8 cellular contexts compared by ENCODE assay signal in the genomic region with DNA sequence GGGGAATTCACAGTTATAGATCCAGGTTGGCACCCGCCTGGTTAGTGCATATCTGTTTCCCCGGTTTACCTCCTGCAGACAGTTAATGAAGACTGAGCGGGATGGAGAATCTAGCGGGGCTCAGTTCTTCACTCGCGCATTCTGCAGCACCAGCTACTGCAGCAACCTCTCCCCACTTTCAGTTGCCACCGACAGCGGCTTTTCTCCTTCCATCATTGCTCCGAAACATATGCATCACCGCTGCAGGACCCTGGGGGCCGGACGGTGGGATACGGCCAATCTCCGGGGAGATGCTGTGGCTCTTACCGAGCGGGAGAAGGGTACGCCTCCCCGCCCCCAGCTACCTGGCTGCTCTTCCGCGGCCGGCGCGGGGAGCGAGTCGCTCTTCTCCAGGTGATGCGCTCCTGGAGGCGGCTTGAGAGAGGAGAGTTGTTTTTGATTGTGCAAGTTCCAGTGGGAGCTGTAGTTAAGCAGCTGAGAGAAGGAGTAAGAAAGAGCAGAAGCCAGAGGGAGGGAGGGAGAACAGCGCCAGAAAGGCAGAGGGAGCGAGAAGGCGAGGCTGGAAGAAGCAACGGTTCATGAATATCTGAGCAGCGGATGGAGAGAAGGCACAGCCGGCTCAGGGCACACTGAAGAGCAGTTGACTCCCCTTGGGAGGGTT. TPM values are rescaled to one million over a fixed set of nuclear protein-coding genes. Genes with fewer than 3 reads are reported as not detected.
A peak's percentile ranks its signal among the peaks of the same experiment; 100 is the strongest.
DNase-seq lines count a peak whose midpoint lies in the region; ATAC-seq and TF ChIP-seq lines count a peak whose summit lies in the region.

Gene SGK1, minus strand, starts transcription at position 642 of the 661 bp plus-strand sequence. CDS start 652 bp downstream, outside the sequence.

- no peak for TF ChIP-seq CTCF in breast epithelium (IDR thresholded peaks at IDR 0.05)

- H3K36me3 ChIP-seq in breast epithelium: no peaks in the 10 kb centered on the region

- ATAC-seq in SK-N-SH treated with all-trans-retinoic acid at 6 μM for 48 hours (peak; percentile 89), GM19452 (IDR thresholded peaks at IDR 0.05; ENCODE audit: unreplicated experiment) (no peak)

- intact Hi-C loops in breast epithelium (cut with DNase I; ENCODE audit: low total_unique reads): no loop called here

- H3K4me3 ChIP-seq in breast epithelium: peak within 1 kb of the TSS; percentile 38 to 73 (median 55)
- peak within 1 kb of the TSS; percentile 45 for H3K4me3 ChIP-seq in iPS-11a (ENCODE audit: low read depth, low read length)

- peaks cover 0 to 3% of the 10 kb centered on the region in 2 donors for H3K27me3 ChIP-seq in breast epithelium

- no peaks in the 10 kb centered on the region for H3K9me3 ChIP-seq in breast epithelium

- TF ChIP-seq POLR2A in breast epithelium (IDR thresholded peaks at IDR 0.05): no peak

- peak; percentile 12 for DNase-seq in stimulated activated CD4-positive, alpha-beta T cell treated with anti-CD3 and anti-CD28 coated beads, Interleukin-12 subunit alpha, Interleukin-12 subunit beta, amount 100 ng/mL, for 4 hours
- no peak for DNase-seq in stimulated activated CD4-positive, alpha-beta T cell treated with anti-CD3 and anti-CD28 coated beads, Interleukin-4, amount 100 ng/mL, for 24 hours
- peak in 1 of 2 donors; percentile 26 for DNase-seq in breast epithelium (ENCODE audit: low spot score in 2 of 2)
- DNase-seq in putamen (ENCODE audit: low spot score): peak; percentile 85
- DNase-seq in HuH-7 (ENCODE audit: low spot score): no peak

- H3K27ac ChIP-seq in breast epithelium: peak within 1 kb of the TSS; percentile 5 to 50

- no peaks in the 10 kb centered on the region for H3K4me1 ChIP-seq in breast epithelium

TF ChIP-seq in SK-N-SH treated with all-trans-retinoic acid at 6 μM for 48 hours, 23 proteins besides CTCF, POLR2A, EP300 and RAD21:
- TF ChIP-seq TOX (CRISPR knock-in tag; IDR thresholded peaks at IDR 0.05; ENCODE audit: borderline replicate concordance): no peak
- TF ChIP-seq CSRNP3 (CRISPR knock-in tag; IDR thresholded peaks at IDR 0.05): no peak
- TF ChIP-seq TCF4 (CRISPR knock-in tag; IDR thresholded peaks at IDR 0.05; ENCODE audit: borderline replicate concordance): no peak
- TF ChIP-seq, protein P1, sequence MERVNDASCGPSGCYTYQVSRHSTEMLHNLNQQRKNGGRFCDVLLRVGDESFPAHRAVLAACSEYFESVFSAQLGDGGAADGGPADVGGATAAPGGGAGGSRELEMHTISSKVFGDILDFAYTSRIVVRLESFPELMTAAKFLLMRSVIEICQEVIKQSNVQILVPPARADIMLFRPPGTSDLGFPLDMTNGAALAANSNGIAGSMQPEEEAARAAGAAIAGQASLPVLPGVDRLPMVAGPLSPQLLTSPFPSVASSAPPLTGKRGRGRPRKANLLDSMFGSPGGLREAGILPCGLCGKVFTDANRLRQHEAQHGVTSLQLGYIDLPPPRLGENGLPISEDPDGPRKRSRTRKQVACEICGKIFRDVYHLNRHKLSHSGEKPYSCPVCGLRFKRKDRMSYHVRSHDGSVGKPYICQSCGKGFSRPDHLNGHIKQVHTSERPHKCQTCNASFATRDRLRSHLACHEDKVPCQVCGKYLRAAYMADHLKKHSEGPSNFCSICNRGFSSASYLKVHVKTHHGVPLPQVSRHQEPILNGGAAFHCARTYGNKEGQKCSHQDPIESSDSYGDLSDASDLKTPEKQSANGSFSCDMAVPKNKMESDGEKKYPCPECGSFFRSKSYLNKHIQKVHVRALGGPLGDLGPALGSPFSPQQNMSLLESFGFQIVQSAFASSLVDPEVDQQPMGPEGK (CRISPR knock-in tag; IDR thresholded peaks at IDR 0.05; ENCODE audit: borderline replicate concordance): no peak
- TF ChIP-seq ZC3H10 (CRISPR knock-in tag; IDR thresholded peaks at IDR 0.05): no peak
- TF ChIP-seq RARB (CRISPR knock-in tag; IDR thresholded peaks at IDR 0.05): no peak
- TF ChIP-seq BACH2 (CRISPR knock-in tag; IDR thresholded peaks at IDR 0.05; ENCODE audit: borderline replicate concordance): no peak
- TF ChIP-seq CREB5 (CRISPR knock-in tag; IDR thresholded peaks at IDR 0.05; ENCODE audit: low read depth): no peak
- no peak for TF ChIP-seq ZFP30 (CRISPR knock-in tag; IDR thresholded peaks at IDR 0.05)
- no peak for TF ChIP-seq ZFP3 (CRISPR knock-in tag; IDR thresholded peaks at IDR 0.05)
- TF ChIP-seq ZNF70 (CRISPR knock-in tag; IDR thresholded peaks at IDR 0.05): no peak
- TF ChIP-seq POU6F1 (CRISPR knock-in tag; IDR thresholded peaks at IDR 0.05; ENCODE audit: borderline replicate concordance, low read depth): no peak
- no peak for TF ChIP-seq ZNF565 (CRISPR knock-in tag; conservative IDR thresholded peaks at IDR 0.05; ENCODE audit: low read depth)
- no peak for TF ChIP-seq ISL1 (CRISPR knock-in tag; IDR thresholded peaks at IDR 0.05)
TF ChIP-seq in SK-N-SH treated with all-trans-retinoic acid at 6 μM for 48 hours: peak in this region for 0.

RNA-seq across cellular contexts. Expression of gene SGK1, which starts in this region (rescaled TPM):
- total RNA-seq in breast epithelium: 100 to 1,000 TPM; 104 to 459 (median 193) TPM

Comparison
In these comparisons a context has a peak if more than half of its experiments do, and no peak if none do; other contexts are left out.
1. DNase-seq: peak in stimulated activated CD4-positive, alpha-beta T cell treated with anti-CD3 and anti-CD28 coated beads, Interleukin-12 subunit alpha, Interleukin-12 subunit beta, amount 100 ng/mL, for 4 hours (single experiment) and putamen (single experiment); none in stimulated activated CD4-positive, alpha-beta T cell treated with anti-CD3 and anti-CD28 coated beads, Interleukin-4, amount 100 ng/mL, for 24 hours (single experiment) and HuH-7 (single experiment).